ENCODE assay signal across 11 cellular contexts in the genomic region with DNA sequence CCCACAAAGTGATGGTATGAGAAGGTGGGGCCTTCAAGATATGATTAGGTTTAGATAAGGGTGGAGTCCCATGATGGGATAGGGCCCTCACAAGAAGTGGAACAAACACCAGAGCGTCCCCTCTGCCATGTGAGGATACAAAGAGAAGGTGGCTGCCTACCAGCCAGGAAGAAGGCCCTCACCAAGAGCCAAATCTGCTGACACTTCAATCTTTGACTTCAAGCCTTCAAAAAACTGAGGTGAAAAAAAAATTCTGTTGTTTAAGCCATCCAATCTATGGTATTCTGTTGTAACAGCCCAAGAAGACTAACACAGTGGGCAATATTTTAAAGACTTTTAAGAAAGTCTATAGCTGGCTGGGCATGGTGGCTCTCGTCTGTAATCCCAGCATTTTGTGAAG.
"Had no signal": no experiment of that assay in that cellular context is flagged by ENCODE, and none has a peak within 500 bp of the region (broad histone marks: within the 10 kb centered on the region; RNA-seq: fewer than 3 reads in every experiment).

No MANE protein-coding gene starts in this region.

- H3K27ac ChIP-seq: GM23248 had no signal

- H3K4me1 ChIP-seq: HAP-1 had no signal

- H3K9me3 ChIP-seq: HAP-1 had no signal

- H3K4me3 ChIP-seq: GM23248, GM23338, HAP-1 had no signal

- FAIRE-seq: H1, H54 had no signal

- ATAC-seq: GM23338, HCT116 had no signal

- H2AFZ ChIP-seq: GM23248, GM23338 had no signal

- DNase-seq: GM23248, GOT3, H7, H9, HCEC 1CT, HFFc6 had no signal

- H3K9ac ChIP-seq: GM23248 had no signal

- H3K4me2 ChIP-seq: GM23338 had no signal

- H3K36me3 ChIP-seq: HAP-1 had no signal
